ENCODE assay signal across 8 cellular contexts in genomic region chr19:18571564-18572344, GRCh38. TPM values are rescaled to one million over a fixed set of nuclear protein-coding genes. Genes with fewer than 3 reads are reported as not detected.
DNase-seq lines count a peak whose midpoint lies in the region; ATAC-seq and TF ChIP-seq lines count a peak whose summit lies in the region.

Gene UBA52 (plus strand): TSS chr19:18571857. CDS start chr19:18573301, 1,444 bp downstream.

- TF ChIP-seq CTCF in KMS-11 (conservative IDR thresholded peaks at IDR 0.05; ENCODE audit: low read depth, low read length) (no peak), Peyer's patch (IDR thresholded peaks at IDR 0.05) (peak in 2 of 6 experiments; percentile 3)

- no peaks in the 10 kb centered on the region; the same call in 1 of the 2 replicates for H4K20me1 ChIP-seq in KMS-11 (ENCODE audit: insufficient read depth)

- peak within 1 kb of the TSS; percentile 90 for H3K9ac ChIP-seq in KMS-11

- H3K27ac ChIP-seq in KMS-11 (peak within 1 kb of the TSS; percentile 78), Peyer's patch (peak within 1 kb of the TSS; percentile 80 to 96 (median 90)), esophagus (ENCODE audit: low read depth in 2 of 2, low read length in 1 of 2) (peak within 1 kb of the TSS; percentile 94 to 96)

- DNase-seq in DMS53 treated with DMSO at 0.1 percent for 48 hours (lab: John Stamatoyannopoulos, UW; ENCODE audit: unreplicated experiment) (peak; percentile 90), Peyer's patch (peak; percentile 98 to 100 (median 99)), myocyte (ENCODE audit: low read depth) (peak; percentile 97)
- DNase-seq in activated T-cell treated with anti-CD3 and anti-CD28 coated beads, Interleukin-2, amount 50 U/mL, for 48 hours = peak; percentile 99 to 100
- DNase-seq in stimulated activated CD8-positive, alpha-beta memory T cell treated with anti-CD3 and anti-CD28 coated beads, Interleukin-7, amount 100 ng/mL, for 48 hours (ENCODE audit: extremely low read depth in 1 of 2, low read depth in 1 of 2) = peak; percentile 97 to 99

- no peaks in the 10 kb centered on the region for H3K9me3 ChIP-seq in Peyer's patch
- H3K9me3 ChIP-seq in esophagus (ENCODE audit: control insufficient read depth in 2 of 2, insufficient read depth in 1 of 2, low read depth in 1 of 2, low read length in 1 of 2) = peaks cover 0 to 4% of the 10 kb centered on the region in 2 donors

- no peak within 1 kb of the TSS for H3K4me3 ChIP-seq in KMS-11 (IDR thresholded peaks at IDR 0.05; ENCODE audit: insufficient read depth, low read depth, low read length)
- H3K4me3 ChIP-seq in Peyer's patch = peak within 1 kb of the TSS; percentile 53 to 95 (median 84)
- peak within 1 kb of the TSS; percentile 82 to 87 for H3K4me3 ChIP-seq in esophagus (ENCODE audit: low read depth in 1 of 2, low read length in 2 of 2)

- peak; percentile 84 to 88 for TF ChIP-seq POLR2A in Peyer's patch (IDR thresholded peaks at IDR 0.05)

- ATAC-seq in GM21723 (IDR thresholded peaks at IDR 0.05; ENCODE audit: unreplicated experiment) = peak; percentile 88

- H3K4me1 ChIP-seq in KMS-11 (ENCODE audit: low read depth, poor library complexity, severe bottlenecking) = peaks cover 41% of the 10 kb centered on the region
- peaks cover 3 to 17% (median 12%) of the 10 kb centered on the region in 4 donors for H3K4me1 ChIP-seq in Peyer's patch
- H3K4me1 ChIP-seq in esophagus (ENCODE audit: control insufficient read depth in 2 of 2, insufficient read depth in 2 of 2, low read length in 1 of 2) = peaks cover 3 to 9% of the 10 kb centered on the region in 2 donors

- peak within 1 kb of the TSS; percentile 47; the same call in 1 of the 2 replicates for H2AFZ ChIP-seq in KMS-11 (ENCODE audit: low read depth)

- peak within 1 kb of the TSS; percentile 93 for H3K4me2 ChIP-seq in KMS-11

- H3K27me3 ChIP-seq in KMS-11 (ENCODE audit: insufficient read depth, low read depth) (no peaks in the 10 kb centered on the region), Peyer's patch (no peaks in the 10 kb centered on the region), esophagus (ENCODE audit: control insufficient read depth in 1 of 2, insufficient read depth in 2 of 2, low read length in 2 of 2) (no peaks in the 10 kb centered on the region)

- 0 to 1% methylated on average over 70 to 75 of the region's 75 CpGs for WGBS in esophagus, 2 donors

- H3K79me2 ChIP-seq in KMS-11 (ENCODE audit: insufficient read depth, low read depth) = peaks cover 38% of the 10 kb centered on the region

- H3K36me3 ChIP-seq in KMS-11 (ENCODE audit: insufficient read depth) (peaks cover 10% of the 10 kb centered on the region; the same call in 1 of the 2 replicates), Peyer's patch (peaks cover 0 to 59% (median 0%) of the 10 kb centered on the region in 3 donors), esophagus (ENCODE audit: control insufficient read depth in 2 of 2, insufficient read depth in 2 of 2, low read length in 1 of 2) (peaks cover 20 to 42% of the 10 kb centered on the region in 2 donors)

RNA-seq across cellular contexts. Expression of gene UBA52, which starts in this region (rescaled TPM):
- total RNA-seq in Peyer's patch = 100 to 1,000 TPM; 222 to 609 (median 308) TPM
- 1,000 to 10,000 TPM in 1 of 2 donors, 100 to 1,000 TPM in 1; 709 to 1,325 TPM for polyA plus RNA-seq in esophagus
- 567 and 699 TPM in 2 replicates for total RNA-seq in myocyte
- 1,550 TPM for polyA plus RNA-seq in myocyte (2012)
